Comparison of ENCODE assay signal across 17 cellular contexts in the genomic region with DNA sequence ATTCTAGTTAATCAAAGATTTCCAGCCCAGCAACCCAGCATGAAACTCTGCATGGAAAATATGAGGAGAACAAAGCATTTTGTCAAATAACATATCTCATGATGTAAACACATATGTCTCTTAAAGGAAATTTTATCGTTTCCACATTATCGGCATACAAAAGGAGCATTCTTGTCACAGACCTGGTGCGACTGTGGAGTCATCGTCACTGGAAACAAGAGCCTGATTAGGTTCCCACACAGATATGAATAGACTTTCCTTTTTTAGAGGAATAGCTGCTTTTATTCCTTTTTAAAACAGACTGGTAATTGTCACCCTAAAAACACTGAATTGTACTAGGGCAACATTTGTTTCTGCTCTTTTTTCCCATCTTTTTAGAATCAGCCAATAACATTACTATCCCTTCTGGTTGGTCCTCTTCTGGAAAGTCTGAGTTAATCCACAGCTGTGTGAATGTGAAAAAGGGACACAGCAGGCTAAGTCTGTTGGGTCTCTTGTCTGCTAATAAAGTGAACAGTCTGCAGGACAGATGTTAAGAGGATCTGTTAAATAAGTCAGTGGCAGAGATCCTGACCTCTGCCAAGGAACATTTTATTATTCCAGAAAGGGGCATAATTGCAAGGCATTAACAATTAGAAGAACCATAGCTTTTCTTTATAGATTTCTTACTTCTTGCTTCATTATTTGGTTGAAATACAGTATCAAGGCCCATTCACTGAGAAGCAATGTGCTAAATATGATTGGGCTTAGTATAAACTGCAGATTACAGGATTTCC.
DNase-seq lines count a peak whose midpoint lies in the region; ATAC-seq and TF ChIP-seq lines count a peak whose summit lies in the region.
"Had no signal": no experiment of that assay in that cellular context is flagged by ENCODE, and none has a peak within 500 bp of the region (broad histone marks: within the 10 kb centered on the region; RNA-seq: fewer than 3 reads in every experiment).

No MANE protein-coding gene starts in this region.

- H3K14ac ChIP-seq in IMR-90 (replicated peaks; ENCODE audit: low read depth, low read length), result no peak overlapping the region

- no peak overlapping the region for H2BK15ac ChIP-seq in IMR-90 (ENCODE audit: low read depth, low read length)

- no peak overlapping the region for H2BK20ac ChIP-seq in IMR-90 (ENCODE audit: low read depth, low read length)

- dilution Hi-C loops in IMR-90 (cut with HindIII; ENCODE audit: low sequenced_read_pairs, unreplicated experiment), result no loop called here

- peak; percentile 11 for DNase-seq in Ammon's horn (ENCODE audit: low spot score)
- no peak for DNase-seq in IMR-90
- DNase-seq in NCI-H82 (lab: John Stamatoyannopoulos, UW), result peak; percentile 79
- no peak for DNase-seq in left colon
- no peak for DNase-seq in stimulated activated naive CD4-positive, alpha-beta T cell (lab: John Stamatoyannopoulos, UW)
- no peak for DNase-seq in NK-92 (lab: John Stamatoyannopoulos, UW; ENCODE audit: unreplicated experiment)
- DNase-seq: activated CD4-positive, alpha-beta T cell treated with anti-CD3 and anti-CD28 coated beads for 4 hours; activated naive CD8-positive, alpha-beta T cell treated with anti-CD3 and anti-CD28 coated beads for 36 hours; activated T-cell treated with anti-CD3 and anti-CD28 coated beads for 4 hours; AML-193; foreskin keratinocyte; RPMI8226; stimulated activated naive B cell treated with anti-CD40 and anti-IgM and Interleukin-4, amounts not matched to agents 10 μg/mL and 1 μg/mL and 100 μg/mL, for 72 hours; upper lobe of left lung had no signal

- H3K9ac ChIP-seq in IMR-90 (ENCODE audit: low read depth, low read length), result no peak overlapping the region

- H3K4ac ChIP-seq in IMR-90 (ENCODE audit: low read depth, low read length), result no peak overlapping the region

- no peak overlapping the region for H2AK9ac ChIP-seq in IMR-90 (replicated peaks; ENCODE audit: low read depth, low read length, poor library complexity)

- no peak overlapping the region for H2BK120ac ChIP-seq in IMR-90 (ENCODE audit: low read depth, low read length)

- no peak overlapping the region for H4K5ac ChIP-seq in IMR-90 (ENCODE audit: low read depth, low read length)

- no peak overlapping the region for H3K27ac ChIP-seq in IMR-90 (ENCODE audit: insufficient read depth, low read length)
- H3K27ac ChIP-seq: cardiac muscle cell, foreskin keratinocyte, upper lobe of left lung had no signal

- no peak for TF ChIP-seq POLR2A in IMR-90 (IDR thresholded peaks at IDR 0.05; ENCODE audit: low read depth, low read length)

- in situ Hi-C loops in IMR-90 (cut with MboI; ENCODE audit: low sequenced_read_pairs), result no loop called here

- CTCF ChIA-PET in IMR-90 (lab: Yijun Ruan, JAX), result interaction anchor here (0.5 kb wide), 1 partner anchor 1623 kb away, joined by 3 read pairs; no protein-coding TSS in a partner anchor

- no peak overlapping the region for H3K4me3 ChIP-seq in IMR-90 (ENCODE audit: insufficient read depth, low read depth, low read length)
- H3K4me3 ChIP-seq: cardiac muscle cell, upper lobe of left lung had no signal

- H3K18ac ChIP-seq in IMR-90 (ENCODE audit: low read depth, low read length), result no peak overlapping the region

- no peak overlapping the region for H2AFZ ChIP-seq in IMR-90 (replicated peaks; ENCODE audit: low read length, poor library complexity)

- H4K8ac ChIP-seq in IMR-90 (ENCODE audit: low read depth in 2 of 2, low read length in 2 of 2), result no peak overlapping the region

- H3K9me3 ChIP-seq in IMR-90 (ENCODE audit: control insufficient read depth, insufficient read depth, low read length), result no peaks in the 10 kb centered on the region
- H3K9me3 ChIP-seq: upper lobe of left lung had no signal

- no TSS peak for BruUV-seq in IMR-90 (replicated peaks; lab: Mats Ljungman, UMichigan)

- H3K79me1 ChIP-seq in IMR-90 (ENCODE audit: low read depth in 1 of 2, low read length in 2 of 2), result no peaks in the 10 kb centered on the region

- intact Hi-C loops in IMR-90 (cut with micrococcal nuclease) (no loop called here), left colon (cut with DNase I, micrococcal nuclease) (no loop called here)

- no peak overlapping the region for H3K23ac ChIP-seq in IMR-90 (ENCODE audit: low read depth, low read length)

- no peak overlapping the region for H3K56ac ChIP-seq in IMR-90 (ENCODE audit: extremely low read depth, insufficient read depth, low read length)

- H3K27me3 ChIP-seq in IMR-90 (ENCODE audit: control insufficient read depth, insufficient read depth, low read length), result no peaks in the 10 kb centered on the region
- H3K27me3 ChIP-seq: cardiac muscle cell, foreskin keratinocyte, upper lobe of left lung had no signal

- no peak for TF ChIP-seq RAD21 in IMR-90 (IDR thresholded peaks at IDR 0.05; ENCODE audit: low read length)

- no peaks in the 10 kb centered on the region for H3K4me1 ChIP-seq in IMR-90 (ENCODE audit: control insufficient read depth, insufficient read depth, low read length)
- H3K4me1 ChIP-seq: foreskin keratinocyte, upper lobe of left lung had no signal

- H4K91ac ChIP-seq in IMR-90 (ENCODE audit: insufficient read depth, low read depth, low read length), result no peak overlapping the region

- no peak overlapping the region for H3K4me2 ChIP-seq in IMR-90 (ENCODE audit: low read depth, low read length)

- H2BK5ac ChIP-seq in IMR-90 (ENCODE audit: low read depth, low read length, poor library complexity, severe bottlenecking), result no peak overlapping the region

- WGBS in IMR-90 (ENCODE audit: extremely low coverage in 2 of 2, insufficient read length in 1 of 2), 2 experiments, result no CpG with 5 or more reads among the region's 4 CpGs

- H3K9me1 ChIP-seq in IMR-90 (ENCODE audit: insufficient read depth, low read length), result no peaks in the 10 kb centered on the region

- H3K36me3 ChIP-seq in IMR-90 (ENCODE audit: control insufficient read depth, insufficient read depth, low read length), result no peaks in the 10 kb centered on the region
- H3K36me3 ChIP-seq: cardiac muscle cell, upper lobe of left lung had no signal

- no peak for TF ChIP-seq CTCF in IMR-90 (conservative IDR thresholded peaks at IDR 0.05; ENCODE audit: low read depth, low read length)

- peak; percentile 37 for ATAC-seq in IMR-90 (ENCODE audit: low read depth)
- ATAC-seq in left colon, result peak; percentile 28
- no peak for ATAC-seq in HG03354 (IDR thresholded peaks at IDR 0.05; ENCODE audit: poor library complexity, severe bottlenecking, unreplicated experiment)
- no peak for ATAC-seq in HG02759 (IDR thresholded peaks at IDR 0.05; ENCODE audit: unreplicated experiment)
- ATAC-seq: foreskin keratinocyte; stimulated activated naive B cell treated with anti-CD40 and anti-IgM and Interleukin-4, amounts not matched to agents 10 μg/mL and 1 μg/mL and 100 μg/mL, for 72 hours had no signal

- POLR2A ChIA-PET in IMR-90 (lab: Charles Lee; ENCODE audit: unreplicated experiment), result no interaction called here

- H2AK5ac ChIP-seq in IMR-90 (ENCODE audit: low read depth, low read length), result no peak overlapping the region

- H4K20me1 ChIP-seq in IMR-90 (ENCODE audit: insufficient read depth, low read length), result no peaks in the 10 kb centered on the region

TF ChIP-seq in IMR-90, 13 proteins besides CTCF, POLR2A, EP300 and RAD21:
- no peak for TF ChIP-seq RCOR1 (IDR thresholded peaks at IDR 0.05; ENCODE audit: insufficient replicate concordance, low read length)
- TF ChIP-seq, protein P1, sequence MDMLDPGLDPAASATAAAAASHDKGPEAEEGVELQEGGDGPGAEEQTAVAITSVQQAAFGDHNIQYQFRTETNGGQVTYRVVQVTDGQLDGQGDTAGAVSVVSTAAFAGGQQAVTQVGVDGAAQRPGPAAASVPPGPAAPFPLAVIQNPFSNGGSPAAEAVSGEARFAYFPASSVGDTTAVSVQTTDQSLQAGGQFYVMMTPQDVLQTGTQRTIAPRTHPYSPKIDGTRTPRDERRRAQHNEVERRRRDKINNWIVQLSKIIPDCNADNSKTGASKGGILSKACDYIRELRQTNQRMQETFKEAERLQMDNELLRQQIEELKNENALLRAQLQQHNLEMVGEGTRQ (IDR thresholded peaks at IDR 0.05; ENCODE audit: low read depth, low read length), result no peak
- TF ChIP-seq MXI1 (IDR thresholded peaks at IDR 0.05; ENCODE audit: borderline replicate concordance, low read depth, low read length), result no peak
- TF ChIP-seq RFX5 (IDR thresholded peaks at IDR 0.05; ENCODE audit: low read depth, low read length), result no peak
- TF ChIP-seq SMC3 (IDR thresholded peaks at IDR 0.05; ENCODE audit: low read depth, low read length), result no peak
- no peak for TF ChIP-seq CHD1 (IDR thresholded peaks at IDR 0.05; ENCODE audit: low read depth, low read length)
- no peak for TF ChIP-seq MAZ (IDR thresholded peaks at IDR 0.05; ENCODE audit: borderline replicate concordance, low read depth, low read length)

Comparison
In these comparisons a context has a peak if more than half of its experiments do, and no peak if none do; other contexts are left out.
1. DNase-seq: peak in Ammon's horn (single experiment) and NCI-H82 (single experiment); none in IMR-90 (single experiment), left colon (0 of 2), stimulated activated naive CD4-positive, alpha-beta T cell (0 of 6) and NK-92 (single experiment).
2. ATAC-seq: peak in IMR-90 (single experiment) and left colon (single experiment); none in HG03354 (single experiment) and HG02759 (single experiment).